15 cellular contexts compared by ENCODE assay signal in the genomic region with DNA sequence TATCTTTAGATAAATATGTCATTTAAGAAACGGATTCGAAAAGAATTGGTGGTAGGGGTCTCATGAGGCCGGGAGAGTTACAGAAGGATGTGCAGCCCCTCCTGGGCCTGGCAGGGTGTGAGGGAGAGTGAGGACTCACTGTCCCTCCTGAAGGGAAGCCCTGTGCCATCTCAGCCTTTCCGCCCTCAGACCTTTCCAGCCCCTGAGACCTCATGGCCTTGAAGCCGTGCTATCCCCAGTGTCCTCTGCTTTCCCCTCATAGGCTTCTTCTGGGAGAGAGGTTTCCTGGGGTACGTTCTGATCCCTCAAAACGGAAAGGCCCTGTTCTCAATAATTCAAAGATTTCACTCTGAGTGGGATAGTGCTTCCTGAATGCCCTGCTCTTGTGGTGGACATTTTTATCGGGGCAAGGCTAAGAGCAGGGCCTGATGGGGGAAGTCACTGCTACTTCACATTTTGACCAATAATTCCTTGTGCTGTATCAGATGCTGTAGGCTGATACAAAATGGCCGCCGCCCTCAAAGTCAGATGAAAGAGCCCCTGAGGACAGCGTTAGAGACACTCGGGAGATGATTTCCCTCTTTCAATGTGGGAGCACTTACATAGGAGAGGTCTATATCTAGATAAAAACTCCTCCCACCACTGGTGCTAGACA.
DNase-seq lines count a peak whose midpoint lies in the region; ATAC-seq and TF ChIP-seq lines count a peak whose summit lies in the region.
"Had no signal": no experiment of that assay in that cellular context is flagged by ENCODE, and none has a peak within 500 bp of the region (broad histone marks: within the 10 kb centered on the region; RNA-seq: fewer than 3 reads in every experiment).

No MANE protein-coding gene starts in this region.

- DNase-seq in CMK (ENCODE audit: low read depth) = peak; percentile 56
- peak in 4 of 5 donors; percentile 31 to 64 (median 46) for DNase-seq in T-helper 1 cell
- peak; percentile 83 for DNase-seq in activated effector memory CD4-positive, alpha-beta T cell treated with anti-CD3 and anti-CD28 coated beads, Interleukin-2, amount 50 U/mL, for 16 hours
- no peak for DNase-seq in NCI-H510A (lab: John Stamatoyannopoulos, UW)
- DNase-seq: activated gamma-delta T cell; CD8-positive, alpha-beta T cell; left cardiac atrium; NCI-H1092; NCI-H82; pancreas; SW 1271 had no signal

- peaks cover 25% of the 10 kb centered on the region for H3K4me1 Mint-ChIP-seq in nephron

- H3K27ac Mint-ChIP-seq in nephron = peak overlapping the region; percentile 39 to 67 (median 44)
- H3K27ac Mint-ChIP-seq: CD8-positive, alpha-beta T cell had no signal

- peak overlapping the region in 1 of 3 experiments; percentile 22 for H3K4me3 Mint-ChIP-seq in nephron
- H3K4me3 Mint-ChIP-seq: CD8-positive, alpha-beta T cell had no signal

- ATAC-seq in HG03442 (IDR thresholded peaks at IDR 0.05; ENCODE audit: unreplicated experiment) (no peak), GM19455 (IDR thresholded peaks at IDR 0.05; ENCODE audit: unreplicated experiment) (no peak), GM18511 (IDR thresholded peaks at IDR 0.05; ENCODE audit: unreplicated experiment) (no peak)
- ATAC-seq: CD8-positive, alpha-beta T cell; left cardiac atrium; pancreas had no signal

- H3K9me3 Mint-ChIP-seq in nephron = no peaks in the 10 kb centered on the region
- H3K9me3 Mint-ChIP-seq: CD8-positive, alpha-beta T cell had no signal

- no peaks in the 10 kb centered on the region for H3K27me3 Mint-ChIP-seq in nephron (ENCODE audit: low read depth)

- TF ChIP-seq CTCF in nephron (IDR thresholded peaks at IDR 0.05; ENCODE audit: unreplicated experiment in 3 of 3) = no peak

- H3K36me3 Mint-ChIP-seq in nephron (ENCODE audit: low read depth) = no peaks in the 10 kb centered on the region
- H3K36me3 Mint-ChIP-seq: CD8-positive, alpha-beta T cell had no signal
